Comparison of ENCODE assay signal across 11 cellular contexts in the genomic region with DNA sequence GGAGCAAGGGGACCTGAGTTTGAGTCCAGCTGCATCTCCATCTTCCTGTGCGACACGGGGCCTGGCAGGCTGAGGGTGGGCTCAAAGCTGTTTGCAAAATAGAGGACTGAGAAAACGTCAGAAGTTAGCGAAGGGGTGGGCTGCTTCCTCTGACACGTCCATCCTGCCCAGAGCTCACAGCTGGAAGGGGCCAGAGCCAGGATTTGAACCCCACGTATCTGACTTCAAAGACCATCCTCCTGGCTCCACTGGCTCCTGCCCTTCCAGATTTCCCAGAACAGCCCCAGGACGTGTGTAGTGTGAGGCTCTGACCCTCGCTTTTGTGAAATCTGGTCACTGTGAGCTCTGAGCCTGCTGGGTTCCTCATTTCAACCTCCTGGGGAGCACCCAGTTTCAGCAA. TPM values are rescaled to one million over a fixed set of nuclear protein-coding genes. Genes with fewer than 3 reads are reported as not detected.
DNase-seq lines count a peak whose midpoint lies in the region; ATAC-seq and TF ChIP-seq lines count a peak whose summit lies in the region.
"Had no signal": no experiment of that assay in that cellular context is flagged by ENCODE, and none has a peak within 500 bp of the region (broad histone marks: within the 10 kb centered on the region; RNA-seq: fewer than 3 reads in every experiment).

No MANE protein-coding gene starts in this region.

- TF ChIP-seq CTCF in stomach (IDR thresholded peaks at IDR 0.05), result no peak

- intact Hi-C loops in activated naive CD4-positive, alpha-beta T cell treated with anti-CD3 and anti-CD28 coated beads for 36 hours (cut with micrococcal nuclease), result loop anchor here (1.0 to 10.0 kb wide), 6 partner anchors 105 to 483 kb away; partner anchors contain the start of gene TSPAN18
- intact Hi-C loops in stomach (cut with DNase I; ENCODE audit: low total_unique reads), result loop anchor here (5.0 kb wide), 1 partner anchor 291 kb away; no protein-coding TSS in a partner anchor

- H3K9me3 Mint-ChIP-seq in activated naive CD4-positive, alpha-beta T cell treated with anti-CD3 and anti-CD28 coated beads for 36 hours, result peaks cover 4% of the 10 kb centered on the region
- no peaks in the 10 kb centered on the region for H3K9me3 Mint-ChIP-seq in T-helper 1 cell treated with Interleukin-12 subunit alpha and Interleukin-12 subunit beta and Interleukin-4 antibody, amounts not matched to agents 30 μg/mL and 1 μg/mL, for 36 hours
- H3K9me3 Mint-ChIP-seq: natural killer cell had no signal

- WGBS in stomach, 5 donors, result 80 to 94% (median 85%) methylated on average over 8 of the region's 8 CpGs

- no peak overlapping the region for H3K27ac ChIP-seq in stomach
- H3K27ac ChIP-seq: body of pancreas, tibial artery had no signal

- H3K4me3 ChIP-seq in iPS-15b (ENCODE audit: low read depth, low read length) (peak overlapping the region; percentile 55), stomach (no peak overlapping the region)
- H3K4me3 ChIP-seq: body of pancreas, tibial artery had no signal

- no peaks in the 10 kb centered on the region for H3K36me3 ChIP-seq in iPS-15b (ENCODE audit: control insufficient read depth, insufficient read depth, low read length)
- peaks cover 3 to 34% (median 24%) of the 10 kb centered on the region in 4 donors for H3K36me3 ChIP-seq in stomach

- H3K4me1 ChIP-seq in iPS-15b (ENCODE audit: control insufficient read depth, insufficient read depth, low read length), result peaks cover 2% of the 10 kb centered on the region
- peaks cover 0 to 34% (median 12%) of the 10 kb centered on the region in 4 donors for H3K4me1 ChIP-seq in stomach

- H3K27ac Mint-ChIP-seq in activated naive CD4-positive, alpha-beta T cell treated with anti-CD3 and anti-CD28 coated beads for 36 hours, result peak overlapping the region; percentile 26
- peak overlapping the region; percentile 26 for H3K27ac Mint-ChIP-seq in T-helper 1 cell treated with Interleukin-12 subunit alpha and Interleukin-12 subunit beta and Interleukin-4 antibody, amounts not matched to agents 30 μg/mL and 1 μg/mL, for 36 hours
- H3K27ac Mint-ChIP-seq: natural killer cell had no signal

- no peak for ATAC-seq in HG03196 (IDR thresholded peaks at IDR 0.05; ENCODE audit: unreplicated experiment)

- peaks cover 19% of the 10 kb centered on the region for H3K36me3 Mint-ChIP-seq in activated naive CD4-positive, alpha-beta T cell treated with anti-CD3 and anti-CD28 coated beads for 36 hours (ENCODE audit: low read depth)
- peaks cover 49% of the 10 kb centered on the region for H3K36me3 Mint-ChIP-seq in T-helper 1 cell treated with Interleukin-12 subunit alpha and Interleukin-12 subunit beta and Interleukin-4 antibody, amounts not matched to agents 30 μg/mL and 1 μg/mL, for 36 hours (ENCODE audit: low read depth)
- H3K36me3 Mint-ChIP-seq: natural killer cell had no signal

- H3K9me3 ChIP-seq in iPS-15b (ENCODE audit: control insufficient read depth, insufficient read depth, low read length) (no peaks in the 10 kb centered on the region), stomach (no peaks in the 10 kb centered on the region)
- H3K9me3 ChIP-seq: body of pancreas had no signal

- H3K4me1 Mint-ChIP-seq in activated naive CD4-positive, alpha-beta T cell treated with anti-CD3 and anti-CD28 coated beads for 36 hours (ENCODE audit: low read depth), result peaks cover 36% of the 10 kb centered on the region
- peaks cover 31% of the 10 kb centered on the region for H3K4me1 Mint-ChIP-seq in T-helper 1 cell treated with Interleukin-12 subunit alpha and Interleukin-12 subunit beta and Interleukin-4 antibody, amounts not matched to agents 30 μg/mL and 1 μg/mL, for 36 hours (ENCODE audit: low read depth)
- H3K4me1 Mint-ChIP-seq: natural killer cell had no signal

- no peak overlapping the region for H3K9ac ChIP-seq in iPS-15b (ENCODE audit: low read depth, low read length)

- peaks cover 13% of the 10 kb centered on the region for H3K27me3 ChIP-seq in iPS-15b (ENCODE audit: control insufficient read depth, insufficient read depth, low read length)
- no peaks in the 10 kb centered on the region for H3K27me3 ChIP-seq in stomach
- H3K27me3 ChIP-seq: body of pancreas, tibial artery had no signal

- H3K4me3 Mint-ChIP-seq in activated naive CD4-positive, alpha-beta T cell treated with anti-CD3 and anti-CD28 coated beads for 36 hours, result no peak overlapping the region
- H3K4me3 Mint-ChIP-seq in T-helper 1 cell treated with Interleukin-12 subunit alpha and Interleukin-12 subunit beta and Interleukin-4 antibody, amounts not matched to agents 30 μg/mL and 1 μg/mL, for 36 hours, result no peak overlapping the region
- H3K4me3 Mint-ChIP-seq: natural killer cell had no signal

- no peak for DNase-seq in activated naive CD4-positive, alpha-beta T cell treated with anti-CD3 and anti-CD28 coated beads for 36 hours
- no peak for DNase-seq in activated naive CD4-positive, alpha-beta T cell treated with anti-CD3 and anti-CD28 coated beads, Interleukin-2, amount 50 U/mL, for 16 hours
- DNase-seq in stomach (peak; percentile 15), ureter (ENCODE audit: low spot score) (no peak), SKM-1 (lab: John Stamatoyannopoulos, UW; ENCODE audit: unreplicated experiment) (no peak)

- no peaks in the 10 kb centered on the region for H3K27me3 Mint-ChIP-seq in activated naive CD4-positive, alpha-beta T cell treated with anti-CD3 and anti-CD28 coated beads for 36 hours (ENCODE audit: low read depth)
- no peaks in the 10 kb centered on the region for H3K27me3 Mint-ChIP-seq in T-helper 1 cell treated with Interleukin-12 subunit alpha and Interleukin-12 subunit beta and Interleukin-4 antibody, amounts not matched to agents 30 μg/mL and 1 μg/mL, for 36 hours (ENCODE audit: low read depth)

- CTCF ChIA-PET in activated naive CD4-positive, alpha-beta T cell treated with anti-CD3 and anti-CD28 coated beads for 36 hours (lab: Charles Lee), result interaction anchor here (0.6 to 21.7 kb wide), 14 partner anchors 11 to 289 kb away, joined by 3 to 366 read pairs (median 4); no protein-coding TSS in a partner anchor

- no peak for TF ChIP-seq POLR2A in stomach (IDR thresholded peaks at IDR 0.05)

- TF ChIP-seq EP300 in stomach (IDR thresholded peaks at IDR 0.05), result no peak

RNA-seq across cellular contexts. Expression of gene CD82, which starts 56.3 kb away (rescaled TPM):
- 100 to 1,000 TPM; 140 to 141 TPM for total RNA-seq in activated naive CD4-positive, alpha-beta T cell treated with anti-CD3 and anti-CD28 coated beads for 36 hours
- total RNA-seq in stomach, result 10 to 100 TPM in 4 of 5 donors, under 1 TPM in 1; 0.58 to 49.6 (median 24.6) TPM
- 10 to 100 TPM in 2 of 3 donors, 1 to 10 TPM in 1; 9.9 to 54.4 (median 45.1) TPM for polyA plus RNA-seq in stomach
- 148 TPM for total RNA-seq in ureter
